ENCODE assay signal across 8 cellular contexts in genomic region chr4:124262211-124263179, GRCh38.
DNase-seq lines count a peak whose midpoint lies in the region; ATAC-seq and TF ChIP-seq lines count a peak whose summit lies in the region.

No MANE protein-coding gene starts in this region.

- no peaks in the 10 kb centered on the region for H3K9me3 ChIP-seq in body of pancreas

- H3K9me3 Mint-ChIP-seq in immature natural killer cell: no peaks in the 10 kb centered on the region

- no peaks in the 10 kb centered on the region for H3K36me3 ChIP-seq in body of pancreas (replicated peaks in 1 of 2; ENCODE audit: insufficient read depth in 1 of 2, low read depth in 2 of 2)

- H3K4me1 Mint-ChIP-seq in immature natural killer cell: no peaks in the 10 kb centered on the region

- peak; percentile 54; the same call in 1 of the 2 replicates for TF ChIP-seq CTCF in GM12874 (IDR thresholded peaks at IDR 0.05; ENCODE audit: insufficient read depth, low read depth, low read length)
- TF ChIP-seq CTCF in body of pancreas (IDR thresholded peaks at IDR 0.05): peak; percentile 47 to 85 (median 76)

- H3K27ac Mint-ChIP-seq in immature natural killer cell: no peak overlapping the region

- ATAC-seq in HG02623 (IDR thresholded peaks at IDR 0.05; ENCODE audit: unreplicated experiment): peak; percentile 90
- peak; percentile 89 for ATAC-seq in body of pancreas

- WGBS in body of pancreas, 2 donors: 12 to 13% methylated on average over 7 of the region's 7 CpGs

- no peaks in the 10 kb centered on the region for H3K27me3 ChIP-seq in body of pancreas

- TF ChIP-seq POLR2A in body of pancreas (IDR thresholded peaks at IDR 0.05): no peak

- H3K4me3 Mint-ChIP-seq in immature natural killer cell: no peak overlapping the region

- no peaks in the 10 kb centered on the region for H3K36me3 Mint-ChIP-seq in immature natural killer cell

- H3K27me3 Mint-ChIP-seq in immature natural killer cell (ENCODE audit: low read depth in 3 of 3): peaks cover 0 to 3% (median 0%) of the 10 kb centered on the region in 3 donors

- H3K27ac ChIP-seq in body of pancreas: no peak overlapping the region

- DNase-seq in A172 (ENCODE audit: low spot score) (peak; percentile 60), NCI-H1048 (lab: John Stamatoyannopoulos, UW) (peak; percentile 18), SKM-1 (lab: John Stamatoyannopoulos, UW; ENCODE audit: unreplicated experiment) (peak; percentile 42), body of pancreas (peak; percentile 66 to 69 (median 67)), immature natural killer cell (peak in 2 of 3 donors; percentile 19 to 22)
- peak; percentile 15 to 35 (median 15) for DNase-seq in stimulated activated CD4-positive, alpha-beta T cell treated with anti-CD3 and anti-CD28 coated beads, Interleukin-12 subunit alpha, Interleukin-12 subunit beta, amount 100 ng/mL, for 48 hours (ENCODE audit: low read depth in 2 of 3, low spot score in 1 of 3)

- H3K4me1 ChIP-seq in body of pancreas: no peaks in the 10 kb centered on the region

- intact Hi-C loops in body of pancreas (cut with DNase I): loop anchor here (10.0 kb wide), 1 partner anchor 488 kb away; no protein-coding TSS in a partner anchor

- H3K4me3 ChIP-seq in body of pancreas: no peak overlapping the region

Comparison
In these comparisons a context has a peak if more than half of its experiments do, and no peak if none do; other contexts are left out.
1. DNase-seq: peak in every context shown above with its lines; median percentile 67 in body of pancreas; 60 in A172; 42 in SKM-1; 20 in immature natural killer cell; 18 in NCI-H1048; 15 in stimulated activated CD4-positive, alpha-beta T cell treated with anti-CD3 and anti-CD28 coated beads, Interleukin-12 subunit alpha, Interleukin-12 subunit beta, amount 100 ng/mL, for 48 hours.